8 cellular contexts compared by ENCODE assay signal in the genomic region with DNA sequence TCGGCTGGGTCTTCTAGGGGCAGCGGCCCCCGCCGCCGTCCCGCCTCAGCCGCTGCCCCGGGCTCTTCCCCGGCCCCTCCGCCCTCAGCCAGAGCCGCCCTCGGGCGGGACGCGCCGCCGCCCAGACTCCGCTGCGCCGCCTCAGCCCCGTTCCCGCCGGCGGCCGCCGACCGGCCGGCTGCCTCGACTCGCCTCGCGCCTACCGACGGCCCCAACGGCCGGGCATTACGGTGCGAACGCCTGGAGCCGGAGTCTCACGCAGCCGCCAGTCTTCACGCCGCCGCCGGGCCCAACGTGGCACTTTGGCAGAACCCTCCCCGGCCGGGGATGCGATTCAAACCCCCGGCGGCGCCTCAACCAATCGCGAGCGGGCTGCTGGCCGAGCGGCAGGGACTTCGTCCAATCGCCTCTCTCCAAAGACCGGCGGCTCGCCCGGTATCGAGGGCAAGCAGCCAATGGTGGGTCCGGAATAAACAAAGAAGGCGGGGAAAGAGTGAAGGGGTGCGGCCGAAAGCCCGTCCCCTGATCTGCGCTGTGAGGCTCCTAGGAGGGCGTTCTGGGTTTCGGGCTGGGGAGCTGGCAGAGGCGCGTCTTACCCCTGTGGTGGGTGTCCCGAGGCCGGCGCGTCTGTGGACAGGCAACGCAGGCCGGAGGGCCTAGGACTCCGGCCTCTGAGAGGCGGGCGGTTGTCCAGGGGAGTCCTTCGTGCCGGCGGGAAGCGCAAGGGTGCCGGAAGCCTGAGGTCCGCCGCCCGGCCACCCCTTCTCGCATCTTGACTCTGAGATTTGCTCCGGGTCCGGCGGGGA. TPM values are rescaled to one million over a fixed set of nuclear protein-coding genes. Genes with fewer than 3 reads are reported as not detected.
A peak's percentile ranks its signal among the peaks of the same experiment; 100 is the strongest.
DNase-seq lines count a peak whose midpoint lies in the region; ATAC-seq and TF ChIP-seq lines count a peak whose summit lies in the region.

A gene (minus strand): TSS at position 309 of the 806 bp plus-strand sequence. CDS start 310 bp downstream, outside the sequence.

- peaks cover 6% of the 10 kb centered on the region for H3K27me3 ChIP-seq in cardiac muscle cell
- H3K27me3 ChIP-seq in parathyroid adenoma (ENCODE audit: control insufficient read depth, insufficient read depth, low read length): no peaks in the 10 kb centered on the region
- H3K27me3 ChIP-seq in tibial nerve: no peaks in the 10 kb centered on the region

- peak within 1 kb of the TSS; percentile 61 for H3K4me3 ChIP-seq in cardiac muscle cell
- H3K4me3 ChIP-seq in parathyroid adenoma (ENCODE audit: low read depth, low read length): peak within 1 kb of the TSS; percentile 77
- peak within 1 kb of the TSS; percentile 75 to 95 (median 80) for H3K4me3 ChIP-seq in tibial nerve

- H3K9me3 ChIP-seq in cardiac muscle cell (ENCODE audit: low read depth): no peaks in the 10 kb centered on the region
- H3K9me3 ChIP-seq in parathyroid adenoma (ENCODE audit: control insufficient read depth, low read length): no peaks in the 10 kb centered on the region
- H3K9me3 ChIP-seq in tibial nerve: no peaks in the 10 kb centered on the region

- no peaks in the 10 kb centered on the region for H3K27me3 Mint-ChIP-seq in activated naive CD8-positive, alpha-beta T cell treated with anti-CD3 and anti-CD28 coated beads, Interleukin-2, amount 50 U/mL, for 24 hours

- peak within 1 kb of the TSS; percentile 92 for H3K27ac Mint-ChIP-seq in activated naive CD8-positive, alpha-beta T cell treated with anti-CD3 and anti-CD28 coated beads, Interleukin-2, amount 50 U/mL, for 24 hours

- H3K9me3 Mint-ChIP-seq in activated naive CD8-positive, alpha-beta T cell treated with anti-CD3 and anti-CD28 coated beads, Interleukin-2, amount 50 U/mL, for 24 hours: no peaks in the 10 kb centered on the region

- DNase-seq in GM13976 (ENCODE audit: low spot score): peak; percentile 99
- peak; percentile 92 for DNase-seq in NCI-H1436 treated with DMSO at 0.1 percent for 48 hours (lab: John Stamatoyannopoulos, UW)
- DNase-seq in T follicular helper cell (ENCODE audit: low read depth): peak; percentile 98
- DNase-seq in activated naive CD8-positive, alpha-beta T cell treated with anti-CD3 and anti-CD28 coated beads, Interleukin-2, amount 50 U/mL, for 24 hours: peak; percentile 97
- DNase-seq in cardiac muscle cell (ENCODE audit: low read depth in 1 of 2, low spot score in 1 of 2): peak; percentile 98 to 99
- DNase-seq in tibial nerve (ENCODE audit: low spot score in 2 of 2): peak; percentile 96 to 97

- in situ Hi-C loops in GM13976 (cut with MboI; ENCODE audit: low sequenced_read_pairs, unreplicated experiment): no loop called here

- peak within 1 kb of the TSS; percentile 98 for H3K4me2 ChIP-seq in parathyroid adenoma (ENCODE audit: low read length)

- peak in 1 of 2 donors; percentile 82 for TF ChIP-seq EP300 in tibial nerve (IDR thresholded peaks at IDR 0.05)

- TF ChIP-seq CTCF in GM13976 (IDR thresholded peaks at IDR 0.05; ENCODE audit: borderline replicate concordance, control extremely low read depth, extremely low read depth, insufficient read depth, missing control alignments) (no peak), cardiac muscle cell (IDR thresholded peaks at IDR 0.05; ENCODE audit: low read depth, low read length) (no peak), parathyroid adenoma (IDR thresholded peaks at IDR 0.05) (no peak), tibial nerve (IDR thresholded peaks at IDR 0.05) (no peak)

- H3K4me1 ChIP-seq in cardiac muscle cell (ENCODE audit: low read depth) (no peaks in the 10 kb centered on the region), parathyroid adenoma (peaks cover 10% of the 10 kb centered on the region), tibial nerve (peaks cover 0 to 41% (median 14%) of the 10 kb centered on the region in 4 donors)

- H3K79me2 ChIP-seq in parathyroid adenoma: peaks cover 21% of the 10 kb centered on the region

- H2AFZ ChIP-seq in parathyroid adenoma: peak within 1 kb of the TSS; percentile 82

- peak; percentile 92 for ATAC-seq in HG02852 (IDR thresholded peaks at IDR 0.05; ENCODE audit: unreplicated experiment)
- peak; percentile 96 for ATAC-seq in activated naive CD8-positive, alpha-beta T cell treated with anti-CD3 and anti-CD28 coated beads, Interleukin-2, amount 50 U/mL, for 24 hours

- H3K4me1 Mint-ChIP-seq in activated naive CD8-positive, alpha-beta T cell treated with anti-CD3 and anti-CD28 coated beads, Interleukin-2, amount 50 U/mL, for 24 hours: peaks cover 46% of the 10 kb centered on the region

- H3K36me3 ChIP-seq in cardiac muscle cell (no peaks in the 10 kb centered on the region), parathyroid adenoma (ENCODE audit: control insufficient read depth, insufficient read depth, low read length) (no peaks in the 10 kb centered on the region), tibial nerve (no peaks in the 10 kb centered on the region)

- TF ChIP-seq POLR2A in tibial nerve (IDR thresholded peaks at IDR 0.05): peak; percentile 53 to 88

- H3K4me3 Mint-ChIP-seq in activated naive CD8-positive, alpha-beta T cell treated with anti-CD3 and anti-CD28 coated beads, Interleukin-2, amount 50 U/mL, for 24 hours: peak within 1 kb of the TSS; percentile 98

- H3K36me3 Mint-ChIP-seq in activated naive CD8-positive, alpha-beta T cell treated with anti-CD3 and anti-CD28 coated beads, Interleukin-2, amount 50 U/mL, for 24 hours (ENCODE audit: low read depth): peaks cover 17% of the 10 kb centered on the region

- no peak within 1 kb of the TSS for H3K27ac ChIP-seq in cardiac muscle cell
- peak within 1 kb of the TSS; percentile 63 for H3K27ac ChIP-seq in parathyroid adenoma
- peak within 1 kb of the TSS; percentile 47 to 88 (median 82) for H3K27ac ChIP-seq in tibial nerve

- WGBS in tibial nerve, 2 donors: 0% methylated on average over 63 to 78 of the region's 96 CpGs

- peak within 1 kb of the TSS; percentile 25 for H3K9ac ChIP-seq in parathyroid adenoma

RNA-seq across cellular contexts. Expression of the gene that starts here (rescaled TPM):
- total RNA-seq in cardiac muscle cell (7.4 and 10.7 TPM in 2 replicates), tibial nerve (10 to 100 TPM; 16.4 to 25.1 (median 18.7) TPM)
- 7.5 and 9.7 TPM in 2 replicates for polyA plus RNA-seq in cardiac muscle cell
